8 cellular contexts compared by ENCODE assay signal in genomic region chr3:197186887-197187588, GRCh38.
DNase-seq lines count a peak whose midpoint lies in the region; ATAC-seq and TF ChIP-seq lines count a peak whose summit lies in the region.

No MANE protein-coding gene starts in this region.

- peaks cover 0 to 13% (median 3%) of the 10 kb centered on the region in 12 donors for H3K4me1 ChIP-seq in heart left ventricle

- WGBS in heart left ventricle, 4 donors: 71 to 88% (median 80%) methylated on average over 1 of the region's 1 CpG

- no peak overlapping the region for H3K4me3 ChIP-seq in heart left ventricle

- peak; percentile 3 for DNase-seq in stimulated activated CD8-positive, alpha-beta memory T cell treated with anti-CD3 and anti-CD28 coated beads, Interleukin-12 subunit alpha, Interleukin-12 subunit beta, amount 100 ng/mL, for 1 hour (ENCODE audit: low read depth)
- DNase-seq in stimulated activated CD8-positive, alpha-beta memory T cell treated with anti-CD3 and anti-CD28 coated beads, Interleukin-4, amount 100 ng/mL, for 48 hours: no peak
- DNase-seq in NCI-H446 treated with DMSO at 0.1 percent for 48 hours (lab: John Stamatoyannopoulos, UW) (peak; percentile 62), heart left ventricle (peak in 1 of 5 donors; percentile 13), retina (peak; percentile 18)
- peak; percentile 2 for DNase-seq in activated gamma-delta T cell treated with anti-CD3 and anti-CD28 coated beads, Interleukin-2, amount 50 U/mL, for 16 hours (ENCODE audit: low read depth)

- H3K27me3 ChIP-seq in heart left ventricle: no peaks in the 10 kb centered on the region

- peak; percentile 71 to 91 (median 82) for TF ChIP-seq CTCF in heart left ventricle (IDR thresholded peaks at IDR 0.05)

- no peaks in the 10 kb centered on the region for H3K9me3 ChIP-seq in heart left ventricle

- peak; percentile 61 for ATAC-seq in HG03095 (IDR thresholded peaks at IDR 0.05; ENCODE audit: unreplicated experiment)
- ATAC-seq in heart left ventricle: peak; percentile 58 to 75 (median 64)
- ATAC-seq in GM19328 (IDR thresholded peaks at IDR 0.05; ENCODE audit: unreplicated experiment): no peak

- no peak for TF ChIP-seq POLR2A in heart left ventricle (IDR thresholded peaks at IDR 0.05)

- intact Hi-C loops in heart left ventricle (cut with DNase I): loop anchor here (1.0 to 10.0 kb wide), 8 partner anchors 182 to 212 kb away; no protein-coding TSS in a partner anchor

- no peaks in the 10 kb centered on the region for H3K36me3 ChIP-seq in heart left ventricle

- H3K27ac ChIP-seq in heart left ventricle: no peak overlapping the region
